Comparison of ENCODE assay signal across 15 cellular contexts in genomic region chr12:127284021-127284420, GRCh38.
DNase-seq lines count a peak whose midpoint lies in the region; ATAC-seq, FAIRE-seq and TF ChIP-seq lines count a peak whose summit lies in the region.
"Had no signal": no experiment of that assay in that cellular context is flagged by ENCODE, and none has a peak within 500 bp of the region (broad histone marks: within the 10 kb centered on the region; RNA-seq: fewer than 3 reads in every experiment).

No MANE protein-coding gene starts in this region.

- CTCF ChIA-PET in activated naive CD4-positive, alpha-beta T cell treated with anti-CD3 and anti-CD28 coated beads, Interleukin-2, amount 10 ng/mL, durations not matched to agents 7 days and 5 days (lab: Charles Lee) = interaction anchor here (1.9 kb wide), 1 partner anchor 9 kb away, joined by 8 read pairs; no protein-coding TSS in a partner anchor
- CTCF ChIA-PET in activated naive CD4-positive, alpha-beta T cell treated with anti-CD3 and anti-CD28 coated beads for 36 hours (lab: Charles Lee) = interaction anchor here (1.4 kb wide), 1 partner anchor 9 kb away, joined by 5 read pairs; no protein-coding TSS in a partner anchor

- no peak for ATAC-seq in lower lobe of right lung

- peak overlapping the region; percentile 47 for H2AFZ ChIP-seq in astrocyte (ENCODE audit: low read depth, low read length)

- H4K20me1 ChIP-seq in astrocyte (ENCODE audit: insufficient read depth, low read length) = no peaks in the 10 kb centered on the region

- H3K9me3 Mint-ChIP-seq in activated naive CD4-positive, alpha-beta T cell treated with anti-CD3 and anti-CD28 coated beads, Interleukin-2, amount 10 ng/mL, durations not matched to agents 7 days and 5 days = no peaks in the 10 kb centered on the region
- no peaks in the 10 kb centered on the region for H3K9me3 Mint-ChIP-seq in activated naive CD4-positive, alpha-beta T cell treated with anti-CD3 and anti-CD28 coated beads for 36 hours
- H3K9me3 Mint-ChIP-seq in astrocyte (ENCODE audit: unreplicated experiment) = peaks cover 7% of the 10 kb centered on the region
- H3K9me3 Mint-ChIP-seq: CD4-positive, alpha-beta T cell had no signal

- H3K4me2 ChIP-seq in astrocyte (ENCODE audit: low read length) = peak overlapping the region; percentile 36

- intact Hi-C loops in activated naive CD4-positive, alpha-beta T cell treated with anti-CD3 and anti-CD28 coated beads for 36 hours (cut with micrococcal nuclease) = loop anchor here (5.0 kb wide), 3 partner anchors 157 to 783 kb away; no protein-coding TSS in a partner anchor
- intact Hi-C loops in lower lobe of right lung (cut with DNase I) = no loop called here

- H3K4me1 ChIP-seq in astrocyte (ENCODE audit: insufficient read depth, low read length) = peaks cover 18% of the 10 kb centered on the region
- H3K4me1 ChIP-seq in lower lobe of right lung = no peaks in the 10 kb centered on the region

- no peaks in the 10 kb centered on the region for H3K36me3 Mint-ChIP-seq in activated naive CD4-positive, alpha-beta T cell treated with anti-CD3 and anti-CD28 coated beads, Interleukin-2, amount 10 ng/mL, durations not matched to agents 7 days and 5 days
- no peaks in the 10 kb centered on the region for H3K36me3 Mint-ChIP-seq in activated naive CD4-positive, alpha-beta T cell treated with anti-CD3 and anti-CD28 coated beads for 36 hours (ENCODE audit: low read depth)
- peaks cover 2% of the 10 kb centered on the region for H3K36me3 Mint-ChIP-seq in astrocyte (ENCODE audit: low read depth, unreplicated experiment)

- H3K36me3 ChIP-seq in astrocyte (ENCODE audit: insufficient read depth, low read length) = no peaks in the 10 kb centered on the region
- H3K36me3 ChIP-seq in lower lobe of right lung = no peaks in the 10 kb centered on the region
- H3K36me3 ChIP-seq: esophagus muscularis mucosa had no signal

- peak overlapping the region; percentile 17 for H3K9ac ChIP-seq in astrocyte (ENCODE audit: low read length)

- H3K9me3 ChIP-seq in astrocyte (ENCODE audit: insufficient read depth, low read depth, low read length) (no peaks in the 10 kb centered on the region), lower lobe of right lung (no peaks in the 10 kb centered on the region)
- H3K9me3 ChIP-seq: esophagus muscularis mucosa had no signal

- peak overlapping the region; percentile 5 for H3K27ac Mint-ChIP-seq in activated naive CD4-positive, alpha-beta T cell treated with anti-CD3 and anti-CD28 coated beads, Interleukin-2, amount 10 ng/mL, durations not matched to agents 7 days and 5 days
- H3K27ac Mint-ChIP-seq in activated naive CD4-positive, alpha-beta T cell treated with anti-CD3 and anti-CD28 coated beads for 36 hours = no peak overlapping the region
- H3K27ac Mint-ChIP-seq in astrocyte (ENCODE audit: unreplicated experiment) = no peak overlapping the region
- H3K27ac Mint-ChIP-seq: CD4-positive, alpha-beta T cell had no signal

- H3K27me3 Mint-ChIP-seq in activated naive CD4-positive, alpha-beta T cell treated with anti-CD3 and anti-CD28 coated beads, Interleukin-2, amount 10 ng/mL, durations not matched to agents 7 days and 5 days = peaks cover 11% of the 10 kb centered on the region
- H3K27me3 Mint-ChIP-seq in activated naive CD4-positive, alpha-beta T cell treated with anti-CD3 and anti-CD28 coated beads for 36 hours (ENCODE audit: low read depth) = peaks cover 11% of the 10 kb centered on the region
- H3K27me3 Mint-ChIP-seq in astrocyte (ENCODE audit: low read depth, unreplicated experiment) = no peaks in the 10 kb centered on the region
- H3K27me3 Mint-ChIP-seq: CD4-positive, alpha-beta T cell had no signal

- H3K4me1 Mint-ChIP-seq in activated naive CD4-positive, alpha-beta T cell treated with anti-CD3 and anti-CD28 coated beads, Interleukin-2, amount 10 ng/mL, durations not matched to agents 7 days and 5 days = no peaks in the 10 kb centered on the region
- no peaks in the 10 kb centered on the region for H3K4me1 Mint-ChIP-seq in activated naive CD4-positive, alpha-beta T cell treated with anti-CD3 and anti-CD28 coated beads for 36 hours (ENCODE audit: low read depth)
- no peaks in the 10 kb centered on the region for H3K4me1 Mint-ChIP-seq in astrocyte (ENCODE audit: low read depth, unreplicated experiment)

- H3K4me3 ChIP-seq in astrocyte (ENCODE audit: insufficient read depth, low read depth, low read length) = no peak overlapping the region
- no peak overlapping the region for H3K4me3 ChIP-seq in fibroblast of the aortic adventitia (ENCODE audit: low read depth, low read length)
- no peak overlapping the region for H3K4me3 ChIP-seq in lower lobe of right lung
- H3K4me3 ChIP-seq: esophagus muscularis mucosa had no signal

- no peak for TF ChIP-seq CTCF in astrocyte (IDR thresholded peaks at IDR 0.05; ENCODE audit: insufficient read depth, low read depth, low read length)
- no peak for TF ChIP-seq CTCF in fibroblast of the aortic adventitia (IDR thresholded peaks at IDR 0.05; ENCODE audit: insufficient read depth, low read length)
- TF ChIP-seq CTCF in lower lobe of right lung (IDR thresholded peaks at IDR 0.05) = no peak

- DNase-seq in activated naive CD4-positive, alpha-beta T cell treated with anti-CD3 and anti-CD28 coated beads, Interleukin-2, amount 10 ng/mL, durations not matched to agents 7 days and 5 days = no peak
- DNase-seq in activated naive CD4-positive, alpha-beta T cell treated with anti-CD3 and anti-CD28 coated beads for 36 hours = no peak
- DNase-seq in astrocyte (ENCODE audit: low read depth) = peak; percentile 48
- peak; percentile 63 for DNase-seq in fibroblast of the aortic adventitia (ENCODE audit: low read depth)
- DNase-seq in stromal cell of bone marrow (ENCODE audit: low read depth) = peak; percentile 77
- no peak for DNase-seq in cerebellar cortex (ENCODE audit: low spot score)
- DNase-seq in lower lobe of right lung = no peak
- no peak for DNase-seq in GM03348 (ENCODE audit: low spot score)
- DNase-seq: activated gamma-delta T cell; CD4-positive, alpha-beta T cell; dermis blood vessel endothelial cell; NCI-H187; stimulated activated CD4-positive, alpha-beta T cell treated with anti-CD3 and anti-CD28 coated beads, Interleukin-2, amount 100 ng/mL, for 24 hours had no signal

- peak overlapping the region; percentile 75 for H3K27ac ChIP-seq in astrocyte (ENCODE audit: low read depth, low read length)
- H3K27ac ChIP-seq in lower lobe of right lung = no peak overlapping the region

- no peak overlapping the region for H3K4me3 Mint-ChIP-seq in activated naive CD4-positive, alpha-beta T cell treated with anti-CD3 and anti-CD28 coated beads, Interleukin-2, amount 10 ng/mL, durations not matched to agents 7 days and 5 days
- no peak overlapping the region for H3K4me3 Mint-ChIP-seq in activated naive CD4-positive, alpha-beta T cell treated with anti-CD3 and anti-CD28 coated beads for 36 hours
- H3K4me3 Mint-ChIP-seq in astrocyte (ENCODE audit: unreplicated experiment) = no peak overlapping the region
- H3K4me3 Mint-ChIP-seq: CD4-positive, alpha-beta T cell had no signal

- H3K27me3 ChIP-seq in astrocyte (ENCODE audit: insufficient read depth, low read length) (no peaks in the 10 kb centered on the region), lower lobe of right lung (ENCODE audit: low read depth) (peaks cover 15% of the 10 kb centered on the region)

- peak; percentile 64 for FAIRE-seq in astrocyte (lab: Jason Lieb, UNC)
- FAIRE-seq: A204.1 had no signal

- no peaks in the 10 kb centered on the region for H3K79me2 ChIP-seq in astrocyte (ENCODE audit: insufficient read depth, low read length)

Comparison
In these comparisons a context has a peak if more than half of its experiments do, and no peak if none do; other contexts are left out.
1. DNase-seq: peak in astrocyte (single experiment), fibroblast of the aortic adventitia (single experiment) and stromal cell of bone marrow (single experiment); none in activated naive CD4-positive, alpha-beta T cell treated with anti-CD3 and anti-CD28 coated beads, Interleukin-2, amount 10 ng/mL, durations not matched to agents 7 days and 5 days (single experiment), activated naive CD4-positive, alpha-beta T cell treated with anti-CD3 and anti-CD28 coated beads for 36 hours (single experiment), cerebellar cortex (single experiment), lower lobe of right lung (single experiment) and GM03348 (single experiment).